1 cellular context compared by ENCODE assay signal in the genomic region with DNA sequence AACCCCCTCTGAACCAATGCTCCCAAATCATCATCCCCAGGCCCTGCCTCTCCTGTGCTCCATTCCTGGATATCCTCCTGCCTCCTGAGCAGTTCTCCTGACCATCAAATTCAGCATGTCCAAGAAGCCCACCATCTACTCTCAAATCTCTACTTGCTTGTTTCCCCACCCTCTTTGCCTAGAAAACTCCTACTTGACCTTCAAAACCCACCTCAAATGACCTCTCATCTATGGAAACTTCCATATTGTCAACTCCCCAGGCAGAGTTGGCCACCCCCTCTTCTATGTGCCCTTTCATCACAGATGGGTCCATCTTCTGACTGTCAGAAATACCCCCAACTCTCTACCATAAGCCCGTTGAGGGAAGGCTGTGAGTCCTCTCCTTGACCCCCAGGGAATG.
TF ChIP-seq lines count a peak whose summit lies in the region.

No MANE protein-coding gene starts in this region.

TF ChIP-seq in SK-N-SH, 30 proteins besides CTCF, POLR2A, EP300 and RAD21 (continued from another document):
- TF ChIP-seq, protein P1, sequence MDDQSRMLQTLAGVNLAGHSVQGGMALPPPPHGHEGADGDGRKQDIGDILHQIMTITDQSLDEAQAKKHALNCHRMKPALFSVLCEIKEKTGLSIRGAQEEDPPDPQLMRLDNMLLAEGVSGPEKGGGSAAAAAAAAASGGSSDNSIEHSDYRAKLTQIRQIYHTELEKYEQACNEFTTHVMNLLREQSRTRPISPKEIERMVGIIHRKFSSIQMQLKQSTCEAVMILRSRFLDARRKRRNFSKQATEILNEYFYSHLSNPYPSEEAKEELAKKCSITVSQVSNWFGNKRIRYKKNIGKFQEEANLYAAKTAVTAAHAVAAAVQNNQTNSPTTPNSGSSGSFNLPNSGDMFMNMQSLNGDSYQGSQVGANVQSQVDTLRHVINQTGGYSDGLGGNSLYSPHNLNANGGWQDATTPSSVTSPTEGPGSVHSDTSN (IDR thresholded peaks at IDR 0.05): no peak
- TF ChIP-seq RFX5 (IDR thresholded peaks at IDR 0.05; ENCODE audit: low read length): no peak
- TF ChIP-seq, protein P2, sequence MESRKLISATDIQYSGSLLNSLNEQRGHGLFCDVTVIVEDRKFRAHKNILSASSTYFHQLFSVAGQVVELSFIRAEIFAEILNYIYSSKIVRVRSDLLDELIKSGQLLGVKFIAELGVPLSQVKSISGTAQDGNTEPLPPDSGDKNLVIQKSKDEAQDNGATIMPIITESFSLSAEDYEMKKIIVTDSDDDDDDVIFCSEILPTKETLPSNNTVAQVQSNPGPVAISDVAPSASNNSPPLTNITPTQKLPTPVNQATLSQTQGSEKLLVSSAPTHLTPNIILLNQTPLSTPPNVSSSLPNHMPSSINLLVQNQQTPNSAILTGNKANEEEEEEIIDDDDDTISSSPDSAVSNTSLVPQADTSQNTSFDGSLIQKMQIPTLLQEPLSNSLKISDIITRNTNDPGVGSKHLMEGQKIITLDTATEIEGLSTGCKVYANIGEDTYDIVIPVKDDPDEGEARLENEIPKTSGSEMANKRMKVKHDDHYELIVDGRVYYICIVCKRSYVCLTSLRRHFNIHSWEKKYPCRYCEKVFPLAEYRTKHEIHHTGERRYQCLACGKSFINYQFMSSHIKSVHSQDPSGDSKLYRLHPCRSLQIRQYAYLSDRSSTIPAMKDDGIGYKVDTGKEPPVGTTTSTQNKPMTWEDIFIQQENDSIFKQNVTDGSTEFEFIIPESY (IDR thresholded peaks at IDR 0.05; ENCODE audit: borderline replicate concordance, low read depth): no peak
- TF ChIP-seq, protein P3, sequence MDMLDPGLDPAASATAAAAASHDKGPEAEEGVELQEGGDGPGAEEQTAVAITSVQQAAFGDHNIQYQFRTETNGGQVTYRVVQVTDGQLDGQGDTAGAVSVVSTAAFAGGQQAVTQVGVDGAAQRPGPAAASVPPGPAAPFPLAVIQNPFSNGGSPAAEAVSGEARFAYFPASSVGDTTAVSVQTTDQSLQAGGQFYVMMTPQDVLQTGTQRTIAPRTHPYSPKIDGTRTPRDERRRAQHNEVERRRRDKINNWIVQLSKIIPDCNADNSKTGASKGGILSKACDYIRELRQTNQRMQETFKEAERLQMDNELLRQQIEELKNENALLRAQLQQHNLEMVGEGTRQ (IDR thresholded peaks at IDR 0.05; ENCODE audit: borderline replicate concordance, low read depth, low read length): no peak
- no peak for TF ChIP-seq FOXM1 (IDR thresholded peaks at IDR 0.05; ENCODE audit: low read depth)
